1 cellular context compared by ENCODE assay signal in the genomic region with DNA sequence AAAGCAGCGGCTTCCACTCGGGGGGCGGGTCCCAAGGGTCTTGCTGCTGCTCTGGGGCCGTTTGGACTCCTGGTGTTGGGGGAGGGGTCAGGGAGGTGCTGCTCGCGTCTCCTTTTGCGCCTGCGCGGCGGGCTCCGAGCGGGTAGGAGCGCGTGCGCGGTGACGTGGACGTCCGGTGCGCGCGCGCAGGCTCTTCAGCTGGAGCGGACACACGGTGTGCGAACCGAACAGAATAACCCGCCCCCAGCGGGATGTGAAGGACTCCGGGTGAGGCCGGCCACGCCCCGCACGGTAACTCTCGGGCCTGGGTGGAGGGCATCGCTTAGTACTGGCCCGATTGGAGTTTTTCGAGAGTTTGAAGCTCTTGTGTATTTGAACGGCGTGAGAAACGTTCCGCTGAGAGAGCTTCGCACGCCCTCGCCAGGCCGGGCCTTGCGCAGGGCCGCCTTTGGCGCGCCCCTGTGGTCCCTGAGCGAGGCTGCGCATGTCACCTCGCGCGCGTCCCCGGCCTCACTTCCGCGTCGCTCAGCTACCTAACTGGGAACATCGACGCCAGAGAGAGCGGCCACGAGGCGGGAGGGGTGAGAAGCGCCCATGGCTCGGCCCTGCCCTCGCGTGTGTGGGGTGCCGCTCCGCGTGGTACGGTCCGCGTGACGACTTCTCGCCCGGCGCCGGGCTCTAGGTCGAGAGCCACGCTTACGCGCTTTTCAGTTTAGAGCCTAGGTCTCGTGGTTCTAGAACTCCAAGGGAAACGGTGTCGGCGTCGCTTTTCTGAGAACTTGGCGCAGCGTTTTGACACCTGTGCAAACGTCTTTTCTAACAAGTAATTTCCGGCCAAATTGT.
TF ChIP-seq lines count a peak whose summit lies in the region.

TSS of gene MGA (plus strand) at position 171 of the 843 bp plus-strand sequence.

TF ChIP-seq in GM12878, 131 proteins besides CTCF, POLR2A, EP300 and RAD21 (continued from another document):
- TF ChIP-seq, protein P1, sequence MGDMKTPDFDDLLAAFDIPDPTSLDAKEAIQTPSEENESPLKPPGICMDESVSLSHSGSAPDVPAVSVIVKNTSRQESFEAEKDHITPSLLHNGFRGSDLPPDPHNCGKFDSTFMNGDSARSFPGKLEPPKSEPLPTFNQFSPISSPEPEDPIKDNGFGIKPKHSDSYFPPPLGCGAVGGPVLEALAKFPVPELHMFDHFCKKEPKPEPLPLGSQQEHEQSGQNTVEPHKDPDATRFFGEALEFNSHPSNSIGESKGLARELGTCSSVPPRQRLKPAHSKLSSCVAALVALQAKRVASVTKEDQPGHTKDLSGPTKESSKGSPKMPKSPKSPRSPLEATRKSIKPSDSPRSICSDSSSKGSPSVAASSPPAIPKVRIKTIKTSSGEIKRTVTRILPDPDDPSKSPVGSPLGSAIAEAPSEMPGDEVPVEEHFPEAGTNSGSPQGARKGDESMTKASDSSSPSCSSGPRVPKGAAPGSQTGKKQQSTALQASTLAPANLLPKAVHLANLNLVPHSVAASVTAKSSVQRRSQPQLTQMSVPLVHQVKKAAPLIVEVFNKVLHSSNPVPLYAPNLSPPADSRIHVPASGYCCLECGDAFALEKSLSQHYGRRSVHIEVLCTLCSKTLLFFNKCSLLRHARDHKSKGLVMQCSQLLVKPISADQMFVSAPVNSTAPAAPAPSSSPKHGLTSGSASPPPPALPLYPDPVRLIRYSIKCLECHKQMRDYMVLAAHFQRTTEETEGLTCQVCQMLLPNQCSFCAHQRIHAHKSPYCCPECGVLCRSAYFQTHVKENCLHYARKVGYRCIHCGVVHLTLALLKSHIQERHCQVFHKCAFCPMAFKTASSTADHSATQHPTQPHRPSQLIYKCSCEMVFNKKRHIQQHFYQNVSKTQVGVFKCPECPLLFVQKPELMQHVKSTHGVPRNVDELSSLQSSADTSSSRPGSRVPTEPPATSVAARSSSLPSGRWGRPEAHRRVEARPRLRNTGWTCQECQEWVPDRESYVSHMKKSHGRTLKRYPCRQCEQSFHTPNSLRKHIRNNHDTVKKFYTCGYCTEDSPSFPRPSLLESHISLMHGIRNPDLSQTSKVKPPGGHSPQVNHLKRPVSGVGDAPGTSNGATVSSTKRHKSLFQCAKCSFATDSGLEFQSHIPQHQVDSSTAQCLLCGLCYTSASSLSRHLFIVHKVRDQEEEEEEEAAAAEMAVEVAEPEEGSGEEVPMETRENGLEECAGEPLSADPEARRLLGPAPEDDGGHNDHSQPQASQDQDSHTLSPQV (IDR thresholded peaks at IDR 0.05): 0 out of 2 replicates have a peak, but pooled peaks have one; percentile 46
- TF ChIP-seq ETV6 (conservative IDR thresholded peaks at IDR 0.05 in 1 of 2, IDR thresholded peaks at IDR 0.05 in 1 of 2; ENCODE audit: borderline replicate concordance in 1 of 2, low read depth in 1 of 2): no peak
- TF ChIP-seq PBX3 (IDR thresholded peaks at IDR 0.05; ENCODE audit: insufficient replicate concordance, low read depth, low read length): no peak
- peak; percentile 81 for TF ChIP-seq NBN (IDR thresholded peaks at IDR 0.05)
- TF ChIP-seq, protein P2, sequence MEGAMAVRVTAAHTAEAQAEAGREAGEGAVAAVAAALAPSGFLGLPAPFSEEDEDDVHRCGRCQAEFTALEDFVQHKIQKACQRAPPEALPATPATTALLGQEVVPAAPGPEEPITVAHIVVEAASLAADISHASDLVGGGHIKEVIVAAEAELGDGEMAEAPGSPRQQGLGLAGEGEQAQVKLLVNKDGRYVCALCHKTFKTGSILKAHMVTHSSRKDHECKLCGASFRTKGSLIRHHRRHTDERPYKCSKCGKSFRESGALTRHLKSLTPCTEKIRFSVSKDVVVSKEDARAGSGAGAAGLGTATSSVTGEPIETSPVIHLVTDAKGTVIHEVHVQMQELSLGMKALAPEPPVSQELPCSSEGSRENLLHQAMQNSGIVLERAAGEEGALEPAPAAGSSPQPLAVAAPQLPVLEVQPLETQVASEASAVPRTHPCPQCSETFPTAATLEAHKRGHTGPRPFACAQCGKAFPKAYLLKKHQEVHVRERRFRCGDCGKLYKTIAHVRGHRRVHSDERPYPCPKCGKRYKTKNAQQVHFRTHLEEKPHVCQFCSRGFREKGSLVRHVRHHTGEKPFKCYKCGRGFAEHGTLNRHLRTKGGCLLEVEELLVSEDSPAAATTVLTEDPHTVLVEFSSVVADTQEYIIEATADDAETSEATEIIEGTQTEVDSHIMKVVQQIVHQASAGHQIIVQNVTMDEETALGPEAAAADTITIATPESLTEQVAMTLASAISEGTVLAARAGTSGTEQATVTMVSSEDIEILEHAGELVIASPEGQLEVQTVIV (IDR thresholded peaks at IDR 0.05; ENCODE audit: borderline replicate concordance, partially characterized antibody): peak; percentile 71
- no peak for TF ChIP-seq ZNF217 (IDR thresholded peaks at IDR 0.05)
- TF ChIP-seq KAT2A (conservative IDR thresholded peaks at IDR 0.05; ENCODE audit: control insufficient read depth, low read depth, low read length): no peak
- TF ChIP-seq, protein P3, sequence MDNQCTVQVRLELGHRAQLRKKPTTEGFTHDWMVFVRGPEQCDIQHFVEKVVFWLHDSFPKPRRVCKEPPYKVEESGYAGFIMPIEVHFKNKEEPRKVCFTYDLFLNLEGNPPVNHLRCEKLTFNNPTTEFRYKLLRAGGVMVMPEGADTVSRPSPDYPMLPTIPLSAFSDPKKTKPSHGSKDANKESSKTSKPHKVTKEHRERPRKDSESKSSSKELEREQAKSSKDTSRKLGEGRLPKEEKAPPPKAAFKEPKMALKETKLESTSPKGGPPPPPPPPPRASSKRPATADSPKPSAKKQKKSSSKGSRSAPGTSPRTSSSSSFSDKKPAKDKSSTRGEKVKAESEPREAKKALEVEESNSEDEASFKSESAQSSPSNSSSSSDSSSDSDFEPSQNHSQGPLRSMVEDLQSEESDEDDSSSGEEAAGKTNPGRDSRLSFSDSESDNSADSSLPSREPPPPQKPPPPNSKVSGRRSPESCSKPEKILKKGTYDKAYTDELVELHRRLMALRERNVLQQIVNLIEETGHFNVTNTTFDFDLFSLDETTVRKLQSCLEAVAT (IDR thresholded peaks at IDR 0.05): no peak; the same call in 1 of the 2 replicates
- peak; percentile 58 for TF ChIP-seq RELA (IDR thresholded peaks at IDR 0.05; ENCODE audit: borderline replicate concordance, partially characterized antibody)
- no peak for TF ChIP-seq ZBTB11 (CRISPR knock-in tag; IDR thresholded peaks at IDR 0.05)
- no peak for TF ChIP-seq ZNF622 (IDR thresholded peaks at IDR 0.05)
- TF ChIP-seq BCLAF1 (IDR thresholded peaks at IDR 0.05): no peak
- TF ChIP-seq BHLHE40 (IDR thresholded peaks at IDR 0.05; ENCODE audit: borderline replicate concordance in 1 of 2, low read depth in 2 of 2, low read length in 1 of 2): peak in 1 of 2 experiments; percentile 72; a peak in 2 of 4 replicates
- peak; percentile 76 for TF ChIP-seq CREM (IDR thresholded peaks at IDR 0.05; ENCODE audit: low read depth)
- TF ChIP-seq, protein P4, sequence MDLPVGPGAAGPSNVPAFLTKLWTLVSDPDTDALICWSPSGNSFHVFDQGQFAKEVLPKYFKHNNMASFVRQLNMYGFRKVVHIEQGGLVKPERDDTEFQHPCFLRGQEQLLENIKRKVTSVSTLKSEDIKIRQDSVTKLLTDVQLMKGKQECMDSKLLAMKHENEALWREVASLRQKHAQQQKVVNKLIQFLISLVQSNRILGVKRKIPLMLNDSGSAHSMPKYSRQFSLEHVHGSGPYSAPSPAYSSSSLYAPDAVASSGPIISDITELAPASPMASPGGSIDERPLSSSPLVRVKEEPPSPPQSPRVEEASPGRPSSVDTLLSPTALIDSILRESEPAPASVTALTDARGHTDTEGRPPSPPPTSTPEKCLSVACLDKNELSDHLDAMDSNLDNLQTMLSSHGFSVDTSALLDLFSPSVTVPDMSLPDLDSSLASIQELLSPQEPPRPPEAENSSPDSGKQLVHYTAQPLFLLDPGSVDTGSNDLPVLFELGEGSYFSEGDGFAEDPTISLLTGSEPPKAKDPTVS (IDR thresholded peaks at IDR 0.05; ENCODE audit: low read depth, low read length): 0 out of 2 replicates have a peak, but pooled peaks have one; percentile 52
TF ChIP-seq in GM12878: peak in this region for 49.
